Comparison of ENCODE assay signal across 8 cellular contexts in genomic region chr6:166999845-167000253, GRCh38. TPM values are rescaled to one million over a fixed set of nuclear protein-coding genes. Genes with fewer than 3 reads are reported as not detected.
A peak's percentile ranks its signal among the peaks of the same experiment; 100 is the strongest.
DNase-seq lines count a peak whose midpoint lies in the region; ATAC-seq and TF ChIP-seq lines count a peak whose summit lies in the region.

No MANE protein-coding gene starts in this region.

- H3K9me3 ChIP-seq in iPS-15b (ENCODE audit: control insufficient read depth, insufficient read depth, low read length) = no peaks in the 10 kb centered on the region
- no peaks in the 10 kb centered on the region for H3K9me3 ChIP-seq in spleen

- CTCF ChIA-PET in activated naive CD4-positive, alpha-beta T cell treated with anti-CD3 and anti-CD28 coated beads, Interleukin-2, amount 10 ng/mL, durations not matched to agents 7 days and 5 days (lab: Charles Lee) = interaction anchor here (0.8 to 1.6 kb wide), 6 partner anchors 10 to 225 kb away, joined by 3 to 9 read pairs (median 5); no protein-coding TSS in a partner anchor
- CTCF ChIA-PET in activated CD4-positive, alpha-beta memory T cell treated with anti-CD3 and anti-CD28 coated beads for 36 hours (lab: Charles Lee) = interaction anchor here (0.7 to 3.2 kb wide), 13 partner anchors 10 to 225 kb away, joined by 3 to 34 read pairs (median 5); partner anchors contain the start of gene RNASET2

- 2 to 3% (median 3%) methylated on average over 13 to 16 of the region's 16 CpGs for WGBS in spleen, 5 donors

- H3K27ac ChIP-seq in spleen = peak overlapping the region in 7 of 8 donors; percentile 77 to 91 (median 86)

- no peaks in the 10 kb centered on the region for H3K9me3 Mint-ChIP-seq in activated naive CD4-positive, alpha-beta T cell treated with anti-CD3 and anti-CD28 coated beads, Interleukin-2, amount 10 ng/mL, durations not matched to agents 7 days and 5 days
- H3K9me3 Mint-ChIP-seq in activated CD4-positive, alpha-beta memory T cell treated with anti-CD3 and anti-CD28 coated beads for 36 hours = no peaks in the 10 kb centered on the region

- no peak for TF ChIP-seq POLR2A in spleen (IDR thresholded peaks at IDR 0.05)

- TF ChIP-seq CTCF in spleen (IDR thresholded peaks at IDR 0.05 in 8 of 11, conservative IDR thresholded peaks at IDR 0.05 in 3 of 11) = no peak

- peaks cover 38% of the 10 kb centered on the region for H3K4me1 Mint-ChIP-seq in activated naive CD4-positive, alpha-beta T cell treated with anti-CD3 and anti-CD28 coated beads, Interleukin-2, amount 10 ng/mL, durations not matched to agents 7 days and 5 days
- H3K4me1 Mint-ChIP-seq in activated CD4-positive, alpha-beta memory T cell treated with anti-CD3 and anti-CD28 coated beads for 36 hours (ENCODE audit: low read depth) = peaks cover 28% of the 10 kb centered on the region

- H3K36me3 ChIP-seq in iPS-15b (ENCODE audit: control insufficient read depth, insufficient read depth, low read length) (no peaks in the 10 kb centered on the region), spleen (peaks cover 0 to 26% (median 0%) of the 10 kb centered on the region in 6 donors)

- intact Hi-C loops in activated CD4-positive, alpha-beta memory T cell treated with anti-CD3 and anti-CD28 coated beads for 36 hours (cut with micrococcal nuclease) = loop anchor here (1.0 to 5.0 kb wide), 7 partner anchors 44 to 373 kb away; partner anchors contain the start of genes RNASET2 and RPS6KA2
- intact Hi-C loops in spleen (cut with DNase I; ENCODE audit: low total_unique reads) = loop anchor here (5.0 kb wide), 1 partner anchor 142 kb away; no protein-coding TSS in a partner anchor

- DNase-seq in activated naive CD4-positive, alpha-beta T cell treated with anti-CD3 and anti-CD28 coated beads, Interleukin-2, amount 10 ng/mL, durations not matched to agents 7 days and 5 days = no peak
- no peak for DNase-seq in activated naive CD4-positive, alpha-beta T cell treated with Interleukin-2 at 50 U/mL for 16 hours
- DNase-seq in activated CD4-positive, alpha-beta memory T cell treated with anti-CD3 and anti-CD28 coated beads for 36 hours = no peak
- no peak for DNase-seq in spleen
- no peak for DNase-seq in NCI-H2196 (lab: John Stamatoyannopoulos, UW; ENCODE audit: unreplicated experiment)
- DNase-seq in COR-L47 (lab: John Stamatoyannopoulos, UW) = no peak

- H3K27me3 Mint-ChIP-seq in activated naive CD4-positive, alpha-beta T cell treated with anti-CD3 and anti-CD28 coated beads, Interleukin-2, amount 10 ng/mL, durations not matched to agents 7 days and 5 days = no peaks in the 10 kb centered on the region
- H3K27me3 Mint-ChIP-seq in activated CD4-positive, alpha-beta memory T cell treated with anti-CD3 and anti-CD28 coated beads for 36 hours = no peaks in the 10 kb centered on the region

- no peak for ATAC-seq in GM21367 (IDR thresholded peaks at IDR 0.05; ENCODE audit: unreplicated experiment)

- POLR2A ChIA-PET in activated CD4-positive, alpha-beta memory T cell treated with anti-CD3 and anti-CD28 coated beads for 36 hours (lab: Charles Lee) = interaction anchor here (0.9 to 3.0 kb wide), 13 partner anchors 11 to 123 kb away, joined by 3 to 18 read pairs (median 4); partner anchors contain the start of genes CCR6 and RNASET2

- peak overlapping the region; percentile 91 for H3K9ac ChIP-seq in iPS-15b (ENCODE audit: low read depth, low read length)

- peak overlapping the region; percentile 89 for H3K4me3 Mint-ChIP-seq in activated naive CD4-positive, alpha-beta T cell treated with anti-CD3 and anti-CD28 coated beads, Interleukin-2, amount 10 ng/mL, durations not matched to agents 7 days and 5 days
- peak overlapping the region; percentile 85 for H3K4me3 Mint-ChIP-seq in activated CD4-positive, alpha-beta memory T cell treated with anti-CD3 and anti-CD28 coated beads for 36 hours

- peaks cover 7% of the 10 kb centered on the region for H3K4me1 ChIP-seq in iPS-15b (ENCODE audit: control insufficient read depth, insufficient read depth, low read length)
- peaks cover 15 to 54% (median 30%) of the 10 kb centered on the region in 6 donors for H3K4me1 ChIP-seq in spleen

- H3K4me3 ChIP-seq in iPS-15b (ENCODE audit: low read depth, low read length) (peak overlapping the region; percentile 67), spleen (peak overlapping the region; percentile 80 to 100 (median 96))

- peaks cover 28% of the 10 kb centered on the region for H3K36me3 Mint-ChIP-seq in activated naive CD4-positive, alpha-beta T cell treated with anti-CD3 and anti-CD28 coated beads, Interleukin-2, amount 10 ng/mL, durations not matched to agents 7 days and 5 days
- peaks cover 15% of the 10 kb centered on the region for H3K36me3 Mint-ChIP-seq in activated CD4-positive, alpha-beta memory T cell treated with anti-CD3 and anti-CD28 coated beads for 36 hours

- H3K27me3 ChIP-seq in iPS-15b (ENCODE audit: control insufficient read depth, insufficient read depth, low read length) (no peaks in the 10 kb centered on the region), spleen (replicated peaks in 1 of 7) (no peaks in the 10 kb centered on the region)

- peak overlapping the region; percentile 50 for H3K27ac Mint-ChIP-seq in activated naive CD4-positive, alpha-beta T cell treated with anti-CD3 and anti-CD28 coated beads, Interleukin-2, amount 10 ng/mL, durations not matched to agents 7 days and 5 days
- peak overlapping the region; percentile 47 for H3K27ac Mint-ChIP-seq in activated CD4-positive, alpha-beta memory T cell treated with anti-CD3 and anti-CD28 coated beads for 36 hours

RNA-seq across cellular contexts. Expression of gene CEP43, which starts 0.7 kb away (rescaled TPM):
- 10 to 100 TPM; 19.5 to 21.3 TPM for total RNA-seq in activated CD4-positive, alpha-beta memory T cell treated with anti-CD3 and anti-CD28 coated beads for 36 hours
- total RNA-seq in spleen = 10 to 100 TPM; 13.1 to 21.8 (median 17.7) TPM
- polyA plus RNA-seq in spleen = 10 to 100 TPM in 1 of 3 donors, 1 to 10 TPM in 2; 9.0 to 10.6 (median 9.0) TPM

RNA-seq across cellular contexts. Expression of gene RNASET2, which starts 43.5 kb away (rescaled TPM):
- total RNA-seq in activated CD4-positive, alpha-beta memory T cell treated with anti-CD3 and anti-CD28 coated beads for 36 hours = 10 to 100 TPM; 62.5 to 66.1 TPM
- 100 to 1,000 TPM; 264 to 676 (median 373) TPM for total RNA-seq in spleen
- polyA plus RNA-seq in spleen = 100 to 1,000 TPM; 242 to 392 (median 245) TPM
